In genomic region chr12:103909811-103910210, GRCh38 we compare ENCODE assay signal across 30 cellular contexts. TPM values are rescaled to one million over a fixed set of nuclear protein-coding genes. Genes with fewer than 3 reads are reported as not detected.
DNase-seq lines count a peak whose midpoint lies in the region; ATAC-seq and TF ChIP-seq lines count a peak whose summit lies in the region.
"Had no signal": no experiment of that assay in that cellular context is flagged by ENCODE, and none has a peak within 500 bp of the region (broad histone marks: within the 10 kb centered on the region; RNA-seq: fewer than 3 reads in every experiment).

No MANE protein-coding gene starts in this region.

- DNase-seq in cardiac muscle cell (ENCODE audit: low read depth in 1 of 2, low spot score in 1 of 2) (peak in 1 of 2 donors; percentile 52), left ventricle myocardium inferior (no peak), astrocyte of the hippocampus (ENCODE audit: low read depth, low spot score) (peak; percentile 76), iris pigment epithelial cell (ENCODE audit: low read depth) (peak; percentile 55), smooth muscle cell of the brain vasculature (ENCODE audit: low read depth, low spot score) (peak; percentile 36), mucosa of descending colon (no peak), body of pancreas (no peak)
- DNase-seq: activated CD4-positive, alpha-beta T cell treated with anti-CD3 and anti-CD28 coated beads for 4 hours; activated naive CD4-positive, alpha-beta T cell treated with Interleukin-2 at 50 U/mL for 16 hours; activated T-cell treated with anti-CD3 and anti-CD28 coated beads, Interleukin-2, amount 50 U/mL, for 48 hours; aorta; BE2C; colonic mucosa; DMS79; effector memory CD8-positive, alpha-beta T cell; gastrocnemius medialis; HCEC 1CT; islet precursor cell; lower lobe of right lung; NCI-H1092; NCI-H2029; NCI-H526 treated with DMSO at 0.1 percent for 48 hours; stimulated activated CD4-positive, alpha-beta T cell treated with anti-CD3 and anti-CD28 coated beads, Interleukin-2, amount 100 ng/mL, for 48 hours; stimulated activated naive B cell treated with anti-CD40 and anti-IgM and Interleukin-4, amounts not matched to agents 10 μg/mL and 1 μg/mL and 100 μg/mL, for 72 hours; uterus had no signal

- H3K4me1 ChIP-seq in cardiac muscle cell (ENCODE audit: low read depth) (peaks cover 6% of the 10 kb centered on the region), left ventricle myocardium inferior (peaks cover 3% of the 10 kb centered on the region), mucosa of descending colon (ENCODE audit: low read depth) (no peaks in the 10 kb centered on the region), body of pancreas (no peaks in the 10 kb centered on the region)
- H3K4me1 ChIP-seq: BE2C, colonic mucosa, suprapubic skin, uterus had no signal

- H3K4me3 ChIP-seq in cardiac muscle cell (no peak overlapping the region), left ventricle myocardium inferior (no peak overlapping the region), mucosa of descending colon (no peak overlapping the region), body of pancreas (no peak overlapping the region)
- H3K4me3 ChIP-seq: colonic mucosa, gastrocnemius medialis, GM12878, lower lobe of right lung, smooth muscle cell, suprapubic skin, uterus had no signal

- H3K36me3 ChIP-seq in cardiac muscle cell (no peaks in the 10 kb centered on the region), left ventricle myocardium inferior (no peaks in the 10 kb centered on the region), mucosa of descending colon (ENCODE audit: low read depth) (no peaks in the 10 kb centered on the region), body of pancreas (replicated peaks in 1 of 2; ENCODE audit: insufficient read depth in 1 of 2, low read depth in 2 of 2) (no peaks in the 10 kb centered on the region)
- H3K36me3 ChIP-seq: BE2C, colonic mucosa, gastrocnemius medialis, lower lobe of right lung, suprapubic skin, uterus had no signal

- no peak for TF ChIP-seq CTCF in cardiac muscle cell (IDR thresholded peaks at IDR 0.05; ENCODE audit: low read depth, low read length)
- no peak for TF ChIP-seq CTCF in left ventricle myocardium inferior (IDR thresholded peaks at IDR 0.05; ENCODE audit: borderline replicate concordance)
- no peak for TF ChIP-seq CTCF in mucosa of descending colon (IDR thresholded peaks at IDR 0.05)
- no peak for TF ChIP-seq CTCF in body of pancreas (IDR thresholded peaks at IDR 0.05)

- no peak for TF ChIP-seq POLR2A in body of pancreas (IDR thresholded peaks at IDR 0.05)

- H3K27me3 ChIP-seq in cardiac muscle cell (no peaks in the 10 kb centered on the region), left ventricle myocardium inferior (ENCODE audit: low read depth) (no peaks in the 10 kb centered on the region), body of pancreas (no peaks in the 10 kb centered on the region)
- H3K27me3 ChIP-seq: BE2C, colonic mucosa, gastrocnemius medialis, suprapubic skin, uterus had no signal

- intact Hi-C loops in left ventricle myocardium inferior (cut with micrococcal nuclease) (no loop called here), mucosa of descending colon (cut with DNase I, micrococcal nuclease) (no loop called here), body of pancreas (cut with DNase I) (no loop called here)

- peak overlapping the region; percentile 33 for H3K27ac ChIP-seq in cardiac muscle cell
- no peak overlapping the region for H3K27ac ChIP-seq in left ventricle myocardium inferior (replicated peaks)
- H3K27ac ChIP-seq in body of pancreas: no peak overlapping the region
- H3K27ac ChIP-seq: colonic mucosa, gastrocnemius medialis, lower lobe of right lung, suprapubic skin, uterus had no signal

- ATAC-seq in GM18868 (IDR thresholded peaks at IDR 0.05; ENCODE audit: unreplicated experiment): no peak
- ATAC-seq in mucosa of descending colon: no peak
- no peak for ATAC-seq in body of pancreas
- ATAC-seq: effector memory CD8-positive, alpha-beta T cell; esophagus mucosa; gastrocnemius medialis; GM12878; lower lobe of right lung; stimulated activated naive B cell treated with anti-CD40 and anti-IgM and Interleukin-4, amounts not matched to agents 10 μg/mL and 1 μg/mL and 100 μg/mL, for 72 hours had no signal

- H3K9me3 ChIP-seq in cardiac muscle cell (ENCODE audit: low read depth) (no peaks in the 10 kb centered on the region), left ventricle myocardium inferior (replicated peaks) (no peaks in the 10 kb centered on the region), mucosa of descending colon (no peaks in the 10 kb centered on the region), body of pancreas (no peaks in the 10 kb centered on the region)
- H3K9me3 ChIP-seq: BE2C, colonic mucosa, gastrocnemius medialis, lower lobe of right lung, suprapubic skin, uterus had no signal

- 73 to 80% methylated on average over 1 of the region's 1 CpG for whole genome bisulfite sequencing in body of pancreas, 2 donors

RNA-seq across cellular contexts. Expression of gene HSP90B1, which starts 20.4 kb away (rescaled TPM):
- total RNA-seq in cardiac muscle cell (386 and 610 TPM in 2 replicates), left ventricle myocardium inferior (348 TPM), mucosa of descending colon (100 to 1,000 TPM; 423 to 471 (median 461) TPM), body of pancreas (100 to 1,000 TPM; 216 to 628 TPM)
- 473 and 1,006 TPM in 2 replicates for polyA plus RNA-seq in cardiac muscle cell

RNA-seq across cellular contexts. Expression of gene TDG, which starts 55.9 kb away (rescaled TPM):
- 31.7 and 47.8 TPM in 2 replicates for total RNA-seq in cardiac muscle cell
- polyA plus RNA-seq in cardiac muscle cell: 28.3 and 33.7 TPM in 2 replicates
- total RNA-seq in left ventricle myocardium inferior: 11.3 TPM
- 10 to 100 TPM; 23.5 to 29.2 (median 27.7) TPM for total RNA-seq in mucosa of descending colon
- 10 to 100 TPM; 13.2 to 17.5 TPM for total RNA-seq in body of pancreas

Comparison
In these comparisons a context has a peak if more than half of its experiments do, and no peak if none do; other contexts are left out.
1. DNase-seq: peak in astrocyte of the hippocampus (single experiment), iris pigment epithelial cell (single experiment) and smooth muscle cell of the brain vasculature (single experiment); none in left ventricle myocardium inferior (single experiment), mucosa of descending colon (0 of 3) and body of pancreas (0 of 4).